ENCODE assay signal across 1 cellular context in genomic region chr2:42339191-42339912, GRCh38.
TF ChIP-seq lines count a peak whose summit lies in the region.

No MANE protein-coding gene starts in this region.

TF ChIP-seq in GM23338, 12 proteins besides CTCF, POLR2A, EP300 and RAD21 (continued from another document):
- TF ChIP-seq ZNF462 (CRISPR knock-in tag; IDR thresholded peaks at IDR 0.05), result no peak
